Comparison of ENCODE assay signal across 24 cellular contexts in the genomic region with DNA sequence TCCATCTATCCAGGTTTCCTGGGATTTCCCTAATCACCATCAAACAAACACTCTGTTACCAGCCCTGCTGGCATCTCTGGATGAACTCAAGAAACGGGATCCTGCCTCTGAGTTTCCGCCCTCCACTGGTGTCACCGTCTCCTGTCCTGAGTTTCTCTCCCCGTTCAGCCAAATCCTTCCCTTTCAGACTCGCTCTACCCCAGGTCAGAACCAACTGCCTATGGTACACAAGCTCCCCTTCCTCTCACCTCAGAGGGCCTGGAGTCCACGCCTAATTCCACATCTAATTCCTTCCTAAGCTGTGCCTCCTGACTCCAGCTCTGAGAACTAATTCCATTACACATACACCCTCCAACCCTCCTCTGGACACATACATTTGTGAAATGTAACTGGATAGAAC.
"Had no signal": no experiment of that assay in that cellular context is flagged by ENCODE, and none has a peak within 500 bp of the region (broad histone marks: within the 10 kb centered on the region; RNA-seq: fewer than 3 reads in every experiment).

No MANE protein-coding gene starts in this region.

- H3K4me1 Mint-ChIP-seq: activated B cell treated with CpG ODN at 0.5 μM for 24 hours; activated T-helper 17 cell treated with anti-CD3 and anti-CD28 coated beads, Interleukin-2, amount 50 U/mL, for 72 hours; T-helper 17 cell had no signal

- H3K4me3 ChIP-seq: body of pancreas, heart left ventricle, left lung, lower lobe of right lung, pancreas, psoas muscle, right atrium auricular region, smooth muscle cell, stomach, tibial artery had no signal

- H3K27ac Mint-ChIP-seq: activated B cell treated with CpG ODN at 0.5 μM for 24 hours; activated CD8-positive, alpha-beta T cell treated with anti-CD3 and anti-CD28 coated beads for 36 hours; activated naive CD8-positive, alpha-beta T cell; activated T-helper 17 cell treated with anti-CD3 and anti-CD28 coated beads, Interleukin-2, amount 50 U/mL, for 72 hours; stimulated activated naive B cell treated with anti-CD40 and anti-IgM and Interleukin-4, amounts not matched to agents 10 μg/mL and 1 μg/mL and 100 μg/mL, for 72 hours; T-helper 17 cell had no signal

- FAIRE-seq: pancreas had no signal

- H3K36me3 Mint-ChIP-seq: activated naive CD8-positive, alpha-beta T cell had no signal

- H3K9me3 Mint-ChIP-seq: activated B cell treated with CpG ODN at 0.5 μM for 24 hours; activated CD8-positive, alpha-beta T cell treated with anti-CD3 and anti-CD28 coated beads for 36 hours; activated T-cell treated with anti-CD3 and anti-CD28 coated beads, Interleukin-2, amount 50 U/mL, for 4 hours; activated T-helper 17 cell treated with anti-CD3 and anti-CD28 coated beads, Interleukin-2, amount 50 U/mL, for 72 hours; stimulated activated naive B cell treated with anti-CD40 and anti-IgM and Interleukin-4, amounts not matched to agents 10 μg/mL and 1 μg/mL and 100 μg/mL, for 72 hours had no signal

- DNase-seq: activated B cell treated with CpG ODN at 0.5 μM for 24 hours; activated CD4-positive, alpha-beta T cell treated with anti-CD3 and anti-CD28 coated beads, Interleukin-2, amount 50 U/mL, for 1 hour; activated CD8-positive, alpha-beta T cell treated with anti-CD3 and anti-CD28 coated beads for 36 hours; activated naive CD4-positive, alpha-beta T cell; activated T-cell treated with anti-CD3 and anti-CD28 coated beads, Interleukin-2, amount 50 U/mL, for 4 hours; aorta; body of pancreas; foreskin keratinocyte; heart left ventricle; left lung; lower lobe of right lung; psoas muscle; stimulated activated CD4-positive, alpha-beta T cell treated with anti-CD3 and anti-CD28 coated beads, Interleukin-1b, Interleukin-23, amount 100 ng/mL, for 48 hours; stimulated activated naive B cell treated with anti-CD40 and anti-IgM and Interleukin-4, amounts not matched to agents 10 μg/mL and 1 μg/mL and 100 μg/mL, for 72 hours; stomach; T-helper 17 cell; T1000 had no signal

- H3K27ac ChIP-seq: body of pancreas, foreskin keratinocyte, heart left ventricle, left lung, lower lobe of right lung, pancreas, psoas muscle, right atrium auricular region, stomach, tibial artery had no signal

- H3K36me3 ChIP-seq: heart left ventricle, left lung, lower lobe of right lung, pancreas, right atrium auricular region, stomach, tibial artery had no signal

- ATAC-seq: activated CD8-positive, alpha-beta T cell treated with anti-CD3 and anti-CD28 coated beads for 36 hours; activated T-cell treated with anti-CD3 and anti-CD28 coated beads, Interleukin-2, amount 50 U/mL, for 4 hours; activated T-helper 17 cell treated with anti-CD3 and anti-CD28 coated beads, Interleukin-2, amount 50 U/mL, for 72 hours; body of pancreas; esophagus mucosa; foreskin keratinocyte; heart left ventricle; left lung; lower lobe of right lung; pancreas; psoas muscle; stimulated activated naive B cell treated with anti-CD40 and anti-IgM and Interleukin-4, amounts not matched to agents 10 μg/mL and 1 μg/mL and 100 μg/mL, for 72 hours; T-helper 17 cell had no signal

- H3K4me3 Mint-ChIP-seq: activated B cell treated with CpG ODN at 0.5 μM for 24 hours; activated CD8-positive, alpha-beta T cell treated with anti-CD3 and anti-CD28 coated beads for 36 hours; activated naive CD8-positive, alpha-beta T cell; activated T-cell treated with anti-CD3 and anti-CD28 coated beads, Interleukin-2, amount 50 U/mL, for 4 hours; activated T-helper 17 cell treated with anti-CD3 and anti-CD28 coated beads, Interleukin-2, amount 50 U/mL, for 72 hours; stimulated activated naive B cell treated with anti-CD40 and anti-IgM and Interleukin-4, amounts not matched to agents 10 μg/mL and 1 μg/mL and 100 μg/mL, for 72 hours; T-helper 17 cell had no signal

- H3K27me3 ChIP-seq: body of pancreas, foreskin keratinocyte, left lung, pancreas, right atrium auricular region had no signal
